Comparison of ENCODE assay signal across 29 cellular contexts in genomic region chr15:58295637-58296036, GRCh38.
"Had no signal": no experiment of that assay in that cellular context is flagged by ENCODE, and none has a peak within 500 bp of the region (broad histone marks: within the 10 kb centered on the region; RNA-seq: fewer than 3 reads in every experiment).

No MANE protein-coding gene starts in this region.

- H3K36me3 Mint-ChIP-seq: stimulated activated effector memory CD8-positive, alpha-beta T cell treated with anti-CD3 and anti-CD28 coated beads, Interleukin-12 subunit alpha, Interleukin-12 subunit beta, amount 100 ng/mL, for 72 hours; type B pancreatic cell had no signal

- H2AFZ ChIP-seq: neural progenitor cell, parathyroid adenoma had no signal

- H3K4me2 ChIP-seq: neural progenitor cell had no signal

- H3K27me3 ChIP-seq: neural progenitor cell, ovary, right lobe of liver, sigmoid colon, stomach, suprapubic skin, testis, transverse colon, upper lobe of right lung, uterus had no signal

- H3K36me3 ChIP-seq: neural progenitor cell, ovary, right lobe of liver, sigmoid colon, stomach, suprapubic skin, tibial artery, transverse colon, upper lobe of right lung, uterus had no signal

- H3K27ac ChIP-seq: neural progenitor cell, ovary, parathyroid adenoma, psoas muscle, right lobe of liver, sigmoid colon, stomach, suprapubic skin, testis, tibial artery, transverse colon, upper lobe of right lung, uterus had no signal

- H3K9ac ChIP-seq: neural progenitor cell, parathyroid adenoma had no signal

- H3K4me1 ChIP-seq: neural progenitor cell, parathyroid adenoma, psoas muscle, sigmoid colon, stomach, suprapubic skin, testis, tibial artery, transverse colon, uterus had no signal

- DNase-seq: naive thymus-derived CD4-positive, alpha-beta T cell; occipital lobe; ovary; posterior cingulate gyrus; psoas muscle; right cardiac atrium; right lobe of liver; sigmoid colon; small intestine; stimulated activated CD4-positive, alpha-beta T cell treated with anti-CD3 and anti-CD28 coated beads, Interleukin-15, amount 100 ng/mL, for 24 hours; stimulated activated CD4-positive, alpha-beta T cell treated with anti-CD3 and anti-CD28 coated beads, Interleukin-2, amount 100 ng/mL, for 24 hours; stimulated activated CD4-positive, alpha-beta T cell treated with anti-CD3 and anti-CD28 coated beads, Interleukin-2, amount 100 ng/mL, for 48 hours; stimulated activated CD4-positive, alpha-beta T cell treated with anti-CD3 and anti-CD28 coated beads, Interleukin-4, amount 100 ng/mL, for 24 hours; stimulated activated naive B cell treated with anti-CD40 and anti-IgM and Interleukin-4, amounts not matched to agents 10 μg/mL and 1 μg/mL and 100 μg/mL, for 72 hours; stimulated activated naive CD4-positive, alpha-beta T cell treated with Interleukin-2 at 50 U/mL for 16 hours; stomach; testis; tibial artery; transverse colon; upper lobe of right lung; uterus had no signal

- FAIRE-seq: small intestine had no signal

- H3K27me3 Mint-ChIP-seq: progenitor cell of endocrine pancreas, type B pancreatic cell had no signal

- H3K4me3 Mint-ChIP-seq: naive thymus-derived CD4-positive, alpha-beta T cell; nephron; neural progenitor cell; stimulated activated effector memory CD8-positive, alpha-beta T cell treated with anti-CD3 and anti-CD28 coated beads, Interleukin-12 subunit alpha, Interleukin-12 subunit beta, amount 100 ng/mL, for 72 hours; stimulated activated naive B cell treated with anti-CD40 and anti-IgM and Interleukin-4, amounts not matched to agents 10 μg/mL and 1 μg/mL and 100 μg/mL, for 72 hours; stimulated activated naive CD8-positive, alpha-beta T cell treated with anti-CD3 and anti-CD28 coated beads, Interleukin-15, Interleukin-2, amounts not matched to agents 100 ng/mL and 50 ng/mL, for 24 hours; type B pancreatic cell had no signal

- ATAC-seq: naive thymus-derived CD4-positive, alpha-beta T cell; psoas muscle; right cardiac atrium; right lobe of liver; stimulated activated effector memory CD8-positive, alpha-beta T cell treated with anti-CD3 and anti-CD28 coated beads, Interleukin-12 subunit alpha, Interleukin-12 subunit beta, amount 100 ng/mL, for 72 hours; stimulated activated naive B cell treated with anti-CD40 and anti-IgM and Interleukin-4, amounts not matched to agents 10 μg/mL and 1 μg/mL and 100 μg/mL, for 72 hours; upper lobe of right lung had no signal

- H3K9me3 ChIP-seq: ovary, right lobe of liver, suprapubic skin, testis, tibial artery, transverse colon, upper lobe of right lung, uterus had no signal

- H3K9me3 Mint-ChIP-seq: stimulated activated effector memory CD8-positive, alpha-beta T cell treated with anti-CD3 and anti-CD28 coated beads, Interleukin-12 subunit alpha, Interleukin-12 subunit beta, amount 100 ng/mL, for 72 hours had no signal

- H3K4me1 Mint-ChIP-seq: nephron; stimulated activated naive B cell treated with anti-CD40 and anti-IgM and Interleukin-4, amounts not matched to agents 10 μg/mL and 1 μg/mL and 100 μg/mL, for 72 hours had no signal

- H3K79me2 ChIP-seq: parathyroid adenoma had no signal

- H3K4me3 ChIP-seq: neural progenitor cell, ovary, psoas muscle, right lobe of liver, sigmoid colon, stomach, suprapubic skin, testis, tibial artery, transverse colon, upper lobe of right lung, uterus had no signal
